ENCODE assay signal across 15 cellular contexts in genomic region chr17:36283256-36283655, GRCh38. TPM values are rescaled to one million over a fixed set of nuclear protein-coding genes. Genes with fewer than 3 reads are reported as not detected.
"Had no signal": no experiment of that assay in that cellular context is flagged by ENCODE, and none has a peak within 500 bp of the region (broad histone marks: within the 10 kb centered on the region; RNA-seq: fewer than 3 reads in every experiment).

No MANE protein-coding gene starts in this region.

RNA-seq across cellular contexts. Expression of gene TBC1D3I, which starts 18.9 kb away (rescaled TPM):
- total RNA-seq: bronchial epithelial cell, cerebellum, epithelial cell of proximal tubule had no signal

RNA-seq across cellular contexts. Expression of gene TBC1D3G, which starts 40.4 kb away (rescaled TPM):
- total RNA-seq: activated CD8-positive, alpha-beta memory T cell treated with anti-CD3 and anti-CD28 coated beads for 36 hours; activated CD8-positive, alpha-beta memory T cell treated with anti-CD3 and anti-CD28 coated beads, Interleukin-2, amount 10 ng/mL, durations not matched to agents 7 days and 5 days; activated CD8-positive, alpha-beta T cell treated with anti-CD3 and anti-CD28 coated beads, Interleukin-2, amount 10 ng/mL, durations not matched to agents 7 days and 5 days; activated naive CD4-positive, alpha-beta T cell treated with anti-CD3 and anti-CD28 coated beads, Interleukin-2, amount 50 U/mL, for 72 hours; activated naive CD8-positive, alpha-beta T cell treated with anti-CD3 and anti-CD28 coated beads, Interleukin-2, amount 10 ng/mL, durations not matched to agents 7 days and 5 days; activated T-helper 1 cell treated with anti-CD3 and anti-CD28 coated beads, Interleukin-12 subunit alpha, Interleukin-12 subunit beta, Interleukin-2, Interleukin-4 antibody, amounts not matched to agents 30 ng/mL and 10 ng/mL and 1 ng/mL, durations not matched to agents 14 hours and 24 hours and 36 hours; astrocyte; bronchial epithelial cell; cardiac septum; cerebellum; endodermal cell; epithelial cell of proximal tubule; esophagus muscularis mucosa; T-helper 2 cell treated with Interferon-gamma antibody and Interleukin-4, amounts not matched to agents 100 ng/mL and 5 ng/mL, for 36 hours; WTC11 had no signal
